27 cellular contexts compared by ENCODE assay signal in the genomic region with DNA sequence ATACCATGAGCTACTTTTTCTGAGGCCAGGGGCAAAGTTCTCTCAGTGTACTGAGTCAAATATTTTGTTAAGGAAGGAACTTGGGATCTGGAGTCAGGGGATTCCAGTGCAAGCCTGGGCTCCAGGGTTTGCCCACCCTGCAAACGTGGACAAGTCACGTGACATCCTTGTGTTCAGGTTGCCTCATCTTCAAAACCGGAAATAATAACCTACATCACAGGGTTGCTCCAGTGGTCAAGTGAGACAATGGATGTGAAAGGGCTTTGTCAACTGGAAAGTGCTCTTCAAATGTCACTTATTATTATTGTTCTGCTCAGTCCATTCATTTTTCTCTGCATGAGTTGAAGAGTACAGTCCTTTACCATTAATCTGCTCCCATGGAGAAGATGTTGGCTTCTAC.
A peak's percentile ranks its signal among the peaks of the same experiment; 100 is the strongest.
DNase-seq lines count a peak whose midpoint lies in the region; TF ChIP-seq lines count a peak whose summit lies in the region.
"Had no signal": no experiment of that assay in that cellular context is flagged by ENCODE, and none has a peak within 500 bp of the region (broad histone marks: within the 10 kb centered on the region; RNA-seq: fewer than 3 reads in every experiment).

No MANE protein-coding gene starts in this region.

- TF ChIP-seq CTCF in NB4 (IDR thresholded peaks at IDR 0.05; ENCODE audit: low read depth, low read length) (no peak), uterus (IDR thresholded peaks at IDR 0.05) (no peak)

- no peaks in the 10 kb centered on the region for H3K27me3 Mint-ChIP-seq in activated naive CD8-positive, alpha-beta T cell
- no peaks in the 10 kb centered on the region for H3K27me3 Mint-ChIP-seq in activated naive CD8-positive, alpha-beta T cell treated with anti-CD3 and anti-CD28 coated beads for 36 hours

- no peaks in the 10 kb centered on the region for H3K27me3 ChIP-seq in uterus
- H3K27me3 ChIP-seq: BLaER1 treated with 17β-estradiol and CSF1 and Interleukin-3, amounts not matched to agents 10 nM and 100 nM; gastrocnemius medialis; neutrophil had no signal

- DNase-seq in activated naive CD8-positive, alpha-beta T cell treated with anti-CD3 and anti-CD28 coated beads for 36 hours: no peak
- peak; percentile 23 for DNase-seq in NB4 (ENCODE audit: low read depth)
- no peak for DNase-seq in uterus
- no peak for DNase-seq in NCI-H446 (lab: John Stamatoyannopoulos, UW)
- DNase-seq in HUDEP-2 (lab: John Stamatoyannopoulos, UW; ENCODE audit: unreplicated experiment in 76 of 76): no peak
- DNase-seq: activated CD4-positive, alpha-beta T cell treated with anti-CD3 and anti-CD28 coated beads, Interleukin-2, amount 50 U/mL, for 1 hour; activated naive CD4-positive, alpha-beta T cell treated with anti-CD3 and anti-CD28 coated beads for 36 hours; COR-L47; effector CD4-positive, alpha-beta T cell; gastrocnemius medialis; Kasumi-1; kidney glomerular epithelial cell; MV-4-11; NCI-H1436 treated with DMSO at 0.1 percent for 48 hours; NCI-H69; posterior cingulate gyrus; right cardiac atrium; SIG-M5; stimulated activated CD4-positive, alpha-beta T cell treated with anti-CD3 and anti-CD28 coated beads, Interleukin-1b, Interleukin-23, amount 100 ng/mL, for 48 hours; stimulated activated naive CD4-positive, alpha-beta T cell treated with Interleukin-2 at 50 U/mL for 16 hours had no signal

- TF ChIP-seq POLR2A in NB4 (IDR thresholded peaks at IDR 0.05; ENCODE audit: extremely low read depth, insufficient read length) (no peak), uterus (IDR thresholded peaks at IDR 0.05) (no peak)

- H3K4me3 Mint-ChIP-seq in activated naive CD8-positive, alpha-beta T cell: no peak overlapping the region
- H3K4me3 Mint-ChIP-seq in activated naive CD8-positive, alpha-beta T cell treated with anti-CD3 and anti-CD28 coated beads for 36 hours: no peak overlapping the region
- H3K4me3 Mint-ChIP-seq: activated naive CD4-positive, alpha-beta T cell treated with anti-CD3 and anti-CD28 coated beads for 36 hours; mesothelial cell of epicardium had no signal

- intact Hi-C loops in uterus (cut with DNase I; ENCODE audit: low total_unique reads): loop anchor here (5.0 kb wide), 1 partner anchor 607 kb away; no protein-coding TSS in a partner anchor

- 61 to 99% (median 78%) methylated on average over 3 of the region's 3 CpGs for WGBS in adipose tissue, 3 donors

- no peaks in the 10 kb centered on the region for H3K36me3 ChIP-seq in uterus
- H3K36me3 ChIP-seq: BLaER1 treated with 17β-estradiol and CSF1 and Interleukin-3, amounts not matched to agents 10 nM and 100 nM; gastrocnemius medialis; HAP-1; neutrophil had no signal

- no peaks in the 10 kb centered on the region for H3K9me3 Mint-ChIP-seq in activated naive CD8-positive, alpha-beta T cell (ENCODE audit: low read depth)
- no peaks in the 10 kb centered on the region for H3K9me3 Mint-ChIP-seq in activated naive CD8-positive, alpha-beta T cell treated with anti-CD3 and anti-CD28 coated beads for 36 hours
- H3K9me3 Mint-ChIP-seq: activated naive CD4-positive, alpha-beta T cell treated with anti-CD3 and anti-CD28 coated beads for 36 hours; mesothelial cell of epicardium had no signal

- H3K36me3 Mint-ChIP-seq in activated naive CD8-positive, alpha-beta T cell: no peaks in the 10 kb centered on the region
- H3K36me3 Mint-ChIP-seq in activated naive CD8-positive, alpha-beta T cell treated with anti-CD3 and anti-CD28 coated beads for 36 hours: no peaks in the 10 kb centered on the region
- H3K36me3 Mint-ChIP-seq: mesothelial cell of epicardium had no signal

- H3K27ac Mint-ChIP-seq in activated naive CD8-positive, alpha-beta T cell: peak overlapping the region; percentile 41
- no peak overlapping the region for H3K27ac Mint-ChIP-seq in activated naive CD8-positive, alpha-beta T cell treated with anti-CD3 and anti-CD28 coated beads for 36 hours
- H3K27ac Mint-ChIP-seq: mesothelial cell of epicardium had no signal

- H3K4me1 Mint-ChIP-seq in activated naive CD8-positive, alpha-beta T cell (ENCODE audit: low read depth): peaks cover 25% of the 10 kb centered on the region
- H3K4me1 Mint-ChIP-seq in activated naive CD8-positive, alpha-beta T cell treated with anti-CD3 and anti-CD28 coated beads for 36 hours: peaks cover 29% of the 10 kb centered on the region

- H3K9me3 ChIP-seq in uterus: no peaks in the 10 kb centered on the region
- H3K9me3 ChIP-seq: BLaER1 treated with 17β-estradiol and CSF1 and Interleukin-3, amounts not matched to agents 10 nM and 100 nM; gastrocnemius medialis; HAP-1; neutrophil had no signal

- H3K4me3 ChIP-seq in NB4 (ENCODE audit: low read depth, low read length) (no peak overlapping the region), uterus (no peak overlapping the region)
- H3K4me3 ChIP-seq: BLaER1 treated with 17β-estradiol and CSF1 and Interleukin-3, amounts not matched to agents 10 nM and 100 nM; HAP-1 had no signal

- no peaks in the 10 kb centered on the region for H3K4me1 ChIP-seq in uterus
- H3K4me1 ChIP-seq: BLaER1 treated with 17β-estradiol and CSF1 and Interleukin-3, amounts not matched to agents 10 nM and 100 nM had no signal

- peak overlapping the region; percentile 42 for H3K27ac ChIP-seq in adipose tissue (ENCODE audit: low read depth, low read length)
- peak overlapping the region; percentile 56 to 64 for H3K27ac ChIP-seq in uterus
- H3K27ac ChIP-seq: BLaER1 treated with 17β-estradiol and CSF1 and Interleukin-3, amounts not matched to agents 10 nM and 100 nM; HL-60; neutrophil had no signal
